Comparison of ENCODE assay signal across 8 cellular contexts in genomic region chr14:100341301-100342031, GRCh38. TPM values are rescaled to one million over a fixed set of nuclear protein-coding genes. Genes with fewer than 3 reads are reported as not detected.
A peak's percentile ranks its signal among the peaks of the same experiment; 100 is the strongest.
DNase-seq lines count a peak whose midpoint lies in the region; ATAC-seq and TF ChIP-seq lines count a peak whose summit lies in the region.

No MANE protein-coding gene starts in this region.

- no peaks in the 10 kb centered on the region for H3K79me2 ChIP-seq in osteoblast (ENCODE audit: insufficient read depth, low read length)

- H3K4me2 ChIP-seq in osteoblast (ENCODE audit: insufficient read depth, low read length): peak overlapping the region; percentile 41

- H3K27me3 ChIP-seq in osteoblast (ENCODE audit: insufficient read depth, low read length): no peaks in the 10 kb centered on the region

- ATAC-seq in HG02981 (IDR thresholded peaks at IDR 0.05; ENCODE audit: unreplicated experiment): peak; percentile 57
- peak; percentile 54 for ATAC-seq in T-helper 17 cell
- no peak for ATAC-seq in HG03457 (IDR thresholded peaks at IDR 0.05; ENCODE audit: unreplicated experiment)

- H3K4me3 Mint-ChIP-seq in T-helper 17 cell: no peak overlapping the region

- peaks cover 10% of the 10 kb centered on the region for H3K4me1 ChIP-seq in osteoblast (ENCODE audit: insufficient read depth, low read length)

- in situ Hi-C loops in GM13976 (cut with MboI; ENCODE audit: low sequenced_read_pairs, unreplicated experiment): no loop called here

- peak overlapping the region; percentile 80 for H3K27ac ChIP-seq in osteoblast (ENCODE audit: low read depth, low read length)

- peaks cover 51% of the 10 kb centered on the region for H3K36me3 ChIP-seq in osteoblast (ENCODE audit: insufficient read depth, low read length)

- DNase-seq in GM13976 (ENCODE audit: low spot score) (peak; percentile 80), T-helper 17 cell (no peak), fibroblast of peridontal ligament (ENCODE audit: extremely low read depth) (peak; percentile 86), osteoblast (ENCODE audit: insufficient read length, low spot score, missing footprints) (peak; percentile 99), NCI-H1105 treated with DMSO at 0.1 percent for 48 hours (lab: John Stamatoyannopoulos, UW) (no peak)
- DNase-seq in stimulated activated naive CD4-positive, alpha-beta T cell treated with Interleukin-2 at 50 U/mL for 16 hours (lab: John Stamatoyannopoulos, UW): no peak

- no peak for TF ChIP-seq CTCF in GM13976 (IDR thresholded peaks at IDR 0.05; ENCODE audit: borderline replicate concordance, control extremely low read depth, extremely low read depth, insufficient read depth, missing control alignments)
- TF ChIP-seq CTCF in osteoblast (IDR thresholded peaks at IDR 0.05; ENCODE audit: extremely low read depth, low read depth, low read length): no peak

- no peaks in the 10 kb centered on the region for H3K27me3 Mint-ChIP-seq in T-helper 17 cell

- H4K20me1 ChIP-seq in osteoblast (ENCODE audit: insufficient read depth, low read length): no peaks in the 10 kb centered on the region

- H2AFZ ChIP-seq in osteoblast (ENCODE audit: low read length): peak overlapping the region; percentile 20

- H3K36me3 Mint-ChIP-seq in T-helper 17 cell (ENCODE audit: low read depth): peaks cover 7% of the 10 kb centered on the region

- H3K27ac Mint-ChIP-seq in T-helper 17 cell: peak overlapping the region; percentile 82

- H3K9me3 ChIP-seq in T-helper 17 cell (ENCODE audit: control insufficient read depth, low read length, poor library complexity, severe bottlenecking) (no peaks in the 10 kb centered on the region), osteoblast (ENCODE audit: low read depth, low read length) (no peaks in the 10 kb centered on the region)

- peaks cover 7% of the 10 kb centered on the region for H3K4me1 Mint-ChIP-seq in T-helper 17 cell

- no peak overlapping the region for H3K4me3 ChIP-seq in osteoblast (ENCODE audit: insufficient read depth, low read length)

RNA-seq across cellular contexts. Expression of gene SLC25A47, which starts 18.3 kb away (rescaled TPM):
- total RNA-seq in T-helper 17 cell: not detected
- total RNA-seq in osteoblast: not detected in 2 replicates

RNA-seq across cellular contexts. Expression of gene WDR25, which starts 34.8 kb away (rescaled TPM):
- total RNA-seq in T-helper 17 cell (1 to 10 TPM; 5.7 to 6.5 TPM), osteoblast (18.0 and 22.1 TPM in 2 replicates)

RNA-seq across cellular contexts. Expression of gene SLC25A29, which starts 35.2 kb away (rescaled TPM):
- total RNA-seq in T-helper 17 cell: 1 to 10 TPM; 3.7 to 5.9 TPM
- 11.8 and 19.9 TPM in 2 replicates for total RNA-seq in osteoblast

Comparison
In these comparisons a context has a peak if more than half of its experiments do, and no peak if none do; other contexts are left out.
1. DNase-seq: peak in GM13976 (single experiment), fibroblast of peridontal ligament (single experiment) and osteoblast (single experiment); none in T-helper 17 cell (0 of 3), NCI-H1105 treated with DMSO at 0.1 percent for 48 hours (single experiment) and stimulated activated naive CD4-positive, alpha-beta T cell treated with Interleukin-2 at 50 U/mL for 16 hours (single experiment).